In the genomic region with DNA sequence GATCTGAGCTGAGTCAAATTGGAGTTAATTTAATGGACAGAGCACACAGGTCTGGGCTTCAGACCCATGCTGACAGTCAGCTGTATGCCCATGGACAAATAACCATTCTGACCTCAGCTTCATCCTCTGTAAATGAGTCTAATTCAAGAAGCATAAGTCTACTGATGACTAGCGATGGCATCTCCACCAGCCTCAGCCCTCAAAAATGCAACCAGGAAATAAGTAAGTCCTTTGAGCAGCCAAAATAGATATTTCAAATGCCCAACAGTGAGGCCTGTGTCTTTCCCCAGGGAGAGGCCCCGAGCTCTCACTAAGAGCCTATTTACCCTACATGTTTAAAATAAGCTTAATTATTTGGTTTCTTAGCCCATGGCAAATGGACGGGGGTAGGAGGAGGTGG, we compare ENCODE assay signal across 17 cellular contexts.
DNase-seq lines count a peak whose midpoint lies in the region; ATAC-seq, FAIRE-seq and TF ChIP-seq lines count a peak whose summit lies in the region.
"Had no signal": no experiment of that assay in that cellular context is flagged by ENCODE, and none has a peak within 500 bp of the region (broad histone marks: within the 10 kb centered on the region; RNA-seq: fewer than 3 reads in every experiment).

No MANE protein-coding gene starts in this region.

- ATAC-seq in activated CD8-positive, alpha-beta T cell treated with anti-CD3 and anti-CD28 coated beads for 36 hours: no peak
- ATAC-seq in HG03439 (IDR thresholded peaks at IDR 0.05; ENCODE audit: unreplicated experiment): no peak
- ATAC-seq in activated T-cell treated with anti-CD3 and anti-CD28 coated beads, Interleukin-2, amount 50 U/mL, for 4 hours: no peak
- ATAC-seq: left cardiac atrium, right lobe of liver had no signal

- H3K9me3 Mint-ChIP-seq in chondrocyte (ENCODE audit: low read depth): no peaks in the 10 kb centered on the region
- no peaks in the 10 kb centered on the region for H3K9me3 Mint-ChIP-seq in activated CD8-positive, alpha-beta T cell treated with anti-CD3 and anti-CD28 coated beads for 36 hours
- H3K9me3 Mint-ChIP-seq in activated T-cell treated with anti-CD3 and anti-CD28 coated beads, Interleukin-2, amount 50 U/mL, for 4 hours: no peaks in the 10 kb centered on the region
- H3K9me3 Mint-ChIP-seq: activated CD4-positive, alpha-beta T cell treated with anti-CD3 and anti-CD28 coated beads, Interleukin-2, amount 10 ng/mL, durations not matched to agents 7 days and 5 days had no signal

- no peak for FAIRE-seq in GM12892 (lab: Jason Lieb, UNC)
- FAIRE-seq: GM18507, H54 had no signal

- intact Hi-C loops in activated CD8-positive, alpha-beta T cell treated with anti-CD3 and anti-CD28 coated beads for 36 hours (cut with micrococcal nuclease): no loop called here

- TF ChIP-seq CTCF in chondrocyte (IDR thresholded peaks at IDR 0.05): no peak
- TF ChIP-seq CTCF in activated CD8-positive, alpha-beta T cell treated with anti-CD3 and anti-CD28 coated beads for 36 hours (IDR thresholded peaks at IDR 0.05): no peak

- POLR2A ChIA-PET in activated CD8-positive, alpha-beta T cell treated with anti-CD3 and anti-CD28 coated beads for 36 hours (lab: Charles Lee): no interaction called here

- no peaks in the 10 kb centered on the region for H3K27me3 Mint-ChIP-seq in chondrocyte (ENCODE audit: low read depth)
- peaks cover 3% of the 10 kb centered on the region for H3K27me3 Mint-ChIP-seq in activated CD8-positive, alpha-beta T cell treated with anti-CD3 and anti-CD28 coated beads for 36 hours
- no peaks in the 10 kb centered on the region for H3K27me3 Mint-ChIP-seq in activated T-cell treated with anti-CD3 and anti-CD28 coated beads, Interleukin-2, amount 50 U/mL, for 4 hours (ENCODE audit: low read depth)

- CTCF ChIA-PET in activated CD8-positive, alpha-beta T cell treated with anti-CD3 and anti-CD28 coated beads for 36 hours (lab: Charles Lee): interaction anchor here (1.3 kb wide), 1 partner anchor 64 kb away, joined by 5 read pairs; no protein-coding TSS in a partner anchor

- DNase-seq in AG20443 (ENCODE audit: low spot score): peak; percentile 76
- peak; percentile 36 for DNase-seq in LoVo (ENCODE audit: low spot score)
- DNase-seq in chondrocyte (ENCODE audit: low spot score): no peak
- peak; percentile 81 for DNase-seq in myocyte (ENCODE audit: low read depth)
- no peak for DNase-seq in activated CD8-positive, alpha-beta T cell treated with anti-CD3 and anti-CD28 coated beads for 36 hours
- DNase-seq in GM12892 (ENCODE audit: insufficient read length): no peak
- DNase-seq in activated T-cell treated with anti-CD3 and anti-CD28 coated beads, Interleukin-2, amount 50 U/mL, for 4 hours: no peak
- DNase-seq: activated CD4-positive, alpha-beta T cell treated with anti-CD3 and anti-CD28 coated beads, Interleukin-2, amount 10 ng/mL, durations not matched to agents 7 days and 5 days; activated naive CD4-positive, alpha-beta T cell treated with anti-CD3 and anti-CD28 coated beads, Interleukin-2, amount 50 U/mL, for 16 hours; left cardiac atrium; NCI-H1417 treated with DMSO at 0.1 percent for 48 hours; Peyer's patch; right lobe of liver; stimulated activated CD4-positive, alpha-beta T cell treated with anti-CD3 and anti-CD28 coated beads, Interleukin-1b, Interleukin-23, amount 100 ng/mL, for 48 hours had no signal

- peaks cover 24% of the 10 kb centered on the region for H3K4me1 Mint-ChIP-seq in chondrocyte (ENCODE audit: low read depth)
- H3K4me1 Mint-ChIP-seq in activated CD8-positive, alpha-beta T cell treated with anti-CD3 and anti-CD28 coated beads for 36 hours (ENCODE audit: low read depth): no peaks in the 10 kb centered on the region
- H3K4me1 Mint-ChIP-seq in activated T-cell treated with anti-CD3 and anti-CD28 coated beads, Interleukin-2, amount 50 U/mL, for 4 hours (ENCODE audit: low read depth): no peaks in the 10 kb centered on the region
- H3K4me1 Mint-ChIP-seq: activated CD4-positive, alpha-beta T cell treated with anti-CD3 and anti-CD28 coated beads, Interleukin-2, amount 10 ng/mL, durations not matched to agents 7 days and 5 days had no signal

- TF ChIP-seq POLR2A in GM12892 (IDR thresholded peaks at IDR 0.05; ENCODE audit: low read depth, low read length): no peak

- no peaks in the 10 kb centered on the region for H3K36me3 Mint-ChIP-seq in chondrocyte (ENCODE audit: low read depth)
- H3K36me3 Mint-ChIP-seq in activated CD8-positive, alpha-beta T cell treated with anti-CD3 and anti-CD28 coated beads for 36 hours (ENCODE audit: low read depth): no peaks in the 10 kb centered on the region
- H3K36me3 Mint-ChIP-seq in activated T-cell treated with anti-CD3 and anti-CD28 coated beads, Interleukin-2, amount 50 U/mL, for 4 hours (ENCODE audit: insufficient read depth): no peaks in the 10 kb centered on the region

- no peak overlapping the region for H3K4me3 Mint-ChIP-seq in chondrocyte (ENCODE audit: unreplicated experiment)
- no peak overlapping the region for H3K4me3 Mint-ChIP-seq in activated CD8-positive, alpha-beta T cell treated with anti-CD3 and anti-CD28 coated beads for 36 hours
- no peak overlapping the region for H3K4me3 Mint-ChIP-seq in activated T-cell treated with anti-CD3 and anti-CD28 coated beads, Interleukin-2, amount 50 U/mL, for 4 hours
- H3K4me3 Mint-ChIP-seq: activated CD4-positive, alpha-beta T cell treated with anti-CD3 and anti-CD28 coated beads, Interleukin-2, amount 10 ng/mL, durations not matched to agents 7 days and 5 days had no signal

- H3K27ac Mint-ChIP-seq in chondrocyte (ENCODE audit: unreplicated experiment): peak overlapping the region; percentile 77
- no peak overlapping the region for H3K27ac Mint-ChIP-seq in activated CD8-positive, alpha-beta T cell treated with anti-CD3 and anti-CD28 coated beads for 36 hours
- H3K27ac Mint-ChIP-seq: activated CD4-positive, alpha-beta T cell treated with anti-CD3 and anti-CD28 coated beads, Interleukin-2, amount 10 ng/mL, durations not matched to agents 7 days and 5 days had no signal

Comparison
In these comparisons a context has a peak if more than half of its experiments do, and no peak if none do; other contexts are left out.
1. DNase-seq: peak in AG20443 (single experiment), LoVo (single experiment) and myocyte (single experiment); none in chondrocyte (single experiment), activated CD8-positive, alpha-beta T cell treated with anti-CD3 and anti-CD28 coated beads for 36 hours (single experiment), GM12892 (single experiment) and activated T-cell treated with anti-CD3 and anti-CD28 coated beads, Interleukin-2, amount 50 U/mL, for 4 hours (single experiment).